17 cellular contexts compared by ENCODE assay signal in genomic region chr9:78622131-78622530, GRCh38.
"Had no signal": no experiment of that assay in that cellular context is flagged by ENCODE, and none has a peak within 500 bp of the region (broad histone marks: within the 10 kb centered on the region; RNA-seq: fewer than 3 reads in every experiment).

No MANE protein-coding gene starts in this region.

- H2AFZ ChIP-seq: parathyroid adenoma had no signal

- H3K79me2 ChIP-seq: parathyroid adenoma had no signal

- DNase-seq: activated CD4-positive, alpha-beta T cell treated with anti-CD3 and anti-CD28 coated beads, Interleukin-2, amount 10 ng/mL, durations not matched to agents 24 days and 14 days; activated CD8-positive, alpha-beta T cell treated with anti-CD3 and anti-CD28 coated beads, Interleukin-2, amount 10 ng/mL, durations not matched to agents 7 days and 5 days; activated naive CD4-positive, alpha-beta T cell treated with anti-CD3 and anti-CD28 coated beads for 36 hours; activated T-cell treated with anti-CD3 and anti-CD28 coated beads, Interleukin-2, amount 50 U/mL, for 24 hours; brain microvascular endothelial cell; cortex of kidney; effector CD4-positive, alpha-beta T cell; left cardiac atrium; mesenchymal stem cell; naive thymus-derived CD4-positive, alpha-beta T cell; spleen; stimulated activated naive B cell treated with anti-CD40 and anti-IgM and Interleukin-4, amounts not matched to agents 10 μg/mL and 1 μg/mL and 100 μg/mL, for 72 hours; T-helper 17 cell; upper lobe of left lung had no signal

- H3K27me3 ChIP-seq: brain microvascular endothelial cell, neutrophil, spleen, upper lobe of left lung had no signal

- H3K27ac ChIP-seq: brain microvascular endothelial cell, neutrophil, parathyroid adenoma, spleen, thoracic aorta, upper lobe of left lung had no signal

- H3K9ac ChIP-seq: parathyroid adenoma had no signal

- H3K4me3 ChIP-seq: spleen, thoracic aorta, upper lobe of left lung had no signal

- H3K36me3 ChIP-seq: brain microvascular endothelial cell, neutrophil, spleen, thoracic aorta, upper lobe of left lung had no signal

- ATAC-seq: activated CD8-positive, alpha-beta T cell treated with anti-CD3 and anti-CD28 coated beads, Interleukin-2, amount 10 ng/mL, durations not matched to agents 7 days and 5 days; left cardiac atrium; naive thymus-derived CD4-positive, alpha-beta T cell; stimulated activated naive B cell treated with anti-CD40 and anti-IgM and Interleukin-4, amounts not matched to agents 10 μg/mL and 1 μg/mL and 100 μg/mL, for 72 hours; T-helper 17 cell had no signal

- H3K4me1 ChIP-seq: parathyroid adenoma, spleen, upper lobe of left lung had no signal

- H3K9me3 ChIP-seq: neutrophil, spleen, thoracic aorta, upper lobe of left lung had no signal
